ENCODE assay signal across 1 cellular context in the genomic region with DNA sequence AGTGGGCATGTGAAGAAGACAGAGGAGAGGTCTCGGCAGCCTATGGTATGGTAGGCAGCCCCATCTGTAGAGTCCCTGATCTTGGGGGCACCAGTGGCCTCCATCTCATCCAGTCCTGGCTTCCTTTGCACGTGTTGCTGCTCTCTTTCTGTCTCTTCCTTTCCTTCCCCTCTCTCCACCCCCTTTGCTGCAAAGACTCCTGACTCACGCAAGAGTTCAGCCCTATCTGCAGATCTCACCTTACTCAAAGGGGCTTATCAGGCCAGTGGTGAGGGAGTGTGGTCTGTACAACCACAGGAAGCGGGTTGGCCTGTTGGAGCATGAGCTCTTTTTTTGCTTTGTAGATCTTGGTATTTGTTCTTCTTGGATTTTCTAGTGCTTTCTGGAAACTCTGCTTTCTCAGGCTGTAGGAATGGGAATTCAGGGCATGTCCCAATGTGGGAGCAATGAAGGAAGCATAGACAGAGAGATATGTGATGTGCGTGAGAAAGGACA.
TF ChIP-seq lines count a peak whose summit lies in the region.

No MANE protein-coding gene starts in this region.

TF ChIP-seq in K562, 482 proteins besides CTCF, POLR2A, EP300 and RAD21 (continued from another document and continues in another):
- TF ChIP-seq, protein P1, sequence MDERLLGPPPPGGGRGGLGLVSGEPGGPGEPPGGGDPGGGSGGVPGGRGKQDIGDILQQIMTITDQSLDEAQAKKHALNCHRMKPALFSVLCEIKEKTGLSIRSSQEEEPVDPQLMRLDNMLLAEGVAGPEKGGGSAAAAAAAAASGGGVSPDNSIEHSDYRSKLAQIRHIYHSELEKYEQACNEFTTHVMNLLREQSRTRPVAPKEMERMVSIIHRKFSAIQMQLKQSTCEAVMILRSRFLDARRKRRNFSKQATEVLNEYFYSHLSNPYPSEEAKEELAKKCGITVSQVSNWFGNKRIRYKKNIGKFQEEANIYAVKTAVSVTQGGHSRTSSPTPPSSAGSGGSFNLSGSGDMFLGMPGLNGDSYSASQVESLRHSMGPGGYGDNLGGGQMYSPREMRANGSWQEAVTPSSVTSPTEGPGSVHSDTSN (CRISPR knock-in tag; IDR thresholded peaks at IDR 0.05; ENCODE audit: low read depth) = no peak
- TF ChIP-seq, protein P1 (tag; conservative IDR thresholded peaks at IDR 0.05; ENCODE audit: low read depth) = no peak
- TF ChIP-seq, protein P2, sequence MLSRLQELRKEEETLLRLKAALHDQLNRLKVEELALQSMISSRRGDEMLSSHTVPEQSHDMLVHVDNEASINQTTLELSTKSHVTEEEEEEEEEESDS (CRISPR knock-in tag; IDR thresholded peaks at IDR 0.05) = no peak
- TF ChIP-seq, protein P3, sequence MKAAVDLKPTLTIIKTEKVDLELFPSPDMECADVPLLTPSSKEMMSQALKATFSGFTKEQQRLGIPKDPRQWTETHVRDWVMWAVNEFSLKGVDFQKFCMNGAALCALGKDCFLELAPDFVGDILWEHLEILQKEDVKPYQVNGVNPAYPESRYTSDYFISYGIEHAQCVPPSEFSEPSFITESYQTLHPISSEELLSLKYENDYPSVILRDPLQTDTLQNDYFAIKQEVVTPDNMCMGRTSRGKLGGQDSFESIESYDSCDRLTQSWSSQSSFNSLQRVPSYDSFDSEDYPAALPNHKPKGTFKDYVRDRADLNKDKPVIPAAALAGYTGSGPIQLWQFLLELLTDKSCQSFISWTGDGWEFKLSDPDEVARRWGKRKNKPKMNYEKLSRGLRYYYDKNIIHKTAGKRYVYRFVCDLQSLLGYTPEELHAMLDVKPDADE (conservative IDR thresholded peaks at IDR 0.05; ENCODE audit: control insufficient read depth, low read depth, low read length) = no peak; the same call in 1 of the 2 replicates
- TF ChIP-seq, protein P4, sequence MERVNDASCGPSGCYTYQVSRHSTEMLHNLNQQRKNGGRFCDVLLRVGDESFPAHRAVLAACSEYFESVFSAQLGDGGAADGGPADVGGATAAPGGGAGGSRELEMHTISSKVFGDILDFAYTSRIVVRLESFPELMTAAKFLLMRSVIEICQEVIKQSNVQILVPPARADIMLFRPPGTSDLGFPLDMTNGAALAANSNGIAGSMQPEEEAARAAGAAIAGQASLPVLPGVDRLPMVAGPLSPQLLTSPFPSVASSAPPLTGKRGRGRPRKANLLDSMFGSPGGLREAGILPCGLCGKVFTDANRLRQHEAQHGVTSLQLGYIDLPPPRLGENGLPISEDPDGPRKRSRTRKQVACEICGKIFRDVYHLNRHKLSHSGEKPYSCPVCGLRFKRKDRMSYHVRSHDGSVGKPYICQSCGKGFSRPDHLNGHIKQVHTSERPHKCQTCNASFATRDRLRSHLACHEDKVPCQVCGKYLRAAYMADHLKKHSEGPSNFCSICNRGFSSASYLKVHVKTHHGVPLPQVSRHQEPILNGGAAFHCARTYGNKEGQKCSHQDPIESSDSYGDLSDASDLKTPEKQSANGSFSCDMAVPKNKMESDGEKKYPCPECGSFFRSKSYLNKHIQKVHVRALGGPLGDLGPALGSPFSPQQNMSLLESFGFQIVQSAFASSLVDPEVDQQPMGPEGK (CRISPR knock-in tag; IDR thresholded peaks at IDR 0.05; ENCODE audit: borderline replicate concordance) = no peak
- TF ChIP-seq, protein P5, sequence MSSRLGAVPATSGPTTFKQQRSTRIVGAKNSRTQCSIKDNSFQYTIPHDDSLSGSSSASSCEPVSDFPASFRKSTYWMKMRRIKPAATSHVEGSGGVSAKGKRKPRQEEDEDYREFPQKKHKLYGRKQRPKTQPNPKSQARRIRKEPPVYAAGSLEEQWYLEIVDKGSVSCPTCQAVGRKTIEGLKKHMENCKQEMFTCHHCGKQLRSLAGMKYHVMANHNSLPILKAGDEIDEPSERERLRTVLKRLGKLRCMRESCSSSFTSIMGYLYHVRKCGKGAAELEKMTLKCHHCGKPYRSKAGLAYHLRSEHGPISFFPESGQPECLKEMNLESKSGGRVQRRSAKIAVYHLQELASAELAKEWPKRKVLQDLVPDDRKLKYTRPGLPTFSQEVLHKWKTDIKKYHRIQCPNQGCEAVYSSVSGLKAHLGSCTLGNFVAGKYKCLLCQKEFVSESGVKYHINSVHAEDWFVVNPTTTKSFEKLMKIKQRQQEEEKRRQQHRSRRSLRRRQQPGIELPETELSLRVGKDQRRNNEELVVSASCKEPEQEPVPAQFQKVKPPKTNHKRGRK (tag; IDR thresholded peaks at IDR 0.05) = no peak
- TF ChIP-seq HMG20B (CRISPR knock-in tag; IDR thresholded peaks at IDR 0.05) (no peak), THRAP3 (IDR thresholded peaks at IDR 0.05; ENCODE audit: borderline replicate concordance) (no peak), ZNF165 (CRISPR knock-in tag; IDR thresholded peaks at IDR 0.05; ENCODE audit: borderline replicate concordance) (peak; percentile 77; the same call in 1 of the 2 replicates), SMARCB1 (IDR thresholded peaks at IDR 0.05; ENCODE audit: insufficient read length, low read depth) (no peak), ATF1 (CRISPR knock-in tag; IDR thresholded peaks at IDR 0.05) (no peak), ATF1 (tag; IDR thresholded peaks at IDR 0.05) (peak; percentile 68), ZNF75A (CRISPR knock-in tag; IDR thresholded peaks at IDR 0.05) (0 out of 2 replicates have a peak, but pooled peaks have one; percentile 44), ZNF12 (CRISPR knock-in tag; IDR thresholded peaks at IDR 0.05) (no peak), SRSF9 (IDR thresholded peaks at IDR 0.05; ENCODE audit: borderline replicate concordance, low read depth, low read length) (no peak), CSDE1 (IDR thresholded peaks at IDR 0.05) (no peak), ZFP30 (CRISPR knock-in tag; IDR thresholded peaks at IDR 0.05; ENCODE audit: borderline replicate concordance) (no peak), PCBP2 (IDR thresholded peaks at IDR 0.05; ENCODE audit: low read depth, low read length, poor library complexity, severe bottlenecking) (no peak), CBFA2T3 (IDR thresholded peaks at IDR 0.05) (peak; percentile 97), KAT8 (IDR thresholded peaks at IDR 0.05; ENCODE audit: low read depth) (no peak), ESRRB (CRISPR knock-in tag; IDR thresholded peaks at IDR 0.05; ENCODE audit: borderline replicate concordance) (no peak), TCF3 (CRISPR knock-in tag; IDR thresholded peaks at IDR 0.05) (peak; percentile 93), SUPT5H (IDR thresholded peaks at IDR 0.05) (peak; percentile 43; the same call in 1 of the 2 replicates), STAG1 (CRISPR knock-in tag; IDR thresholded peaks at IDR 0.05; ENCODE audit: borderline replicate concordance) (no peak), ZNF134 (CRISPR knock-in tag; conservative IDR thresholded peaks at IDR 0.05) (peak; percentile 58; the same call in 1 of the 2 replicates)
- TF ChIP-seq, protein P6, sequence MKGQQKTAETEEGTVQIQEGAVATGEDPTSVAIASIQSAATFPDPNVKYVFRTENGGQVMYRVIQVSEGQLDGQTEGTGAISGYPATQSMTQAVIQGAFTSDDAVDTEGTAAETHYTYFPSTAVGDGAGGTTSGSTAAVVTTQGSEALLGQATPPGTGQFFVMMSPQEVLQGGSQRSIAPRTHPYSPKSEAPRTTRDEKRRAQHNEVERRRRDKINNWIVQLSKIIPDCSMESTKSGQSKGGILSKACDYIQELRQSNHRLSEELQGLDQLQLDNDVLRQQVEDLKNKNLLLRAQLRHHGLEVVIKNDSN (CRISPR knock-in tag; IDR thresholded peaks at IDR 0.05) = no peak
- TF ChIP-seq, protein P7, sequence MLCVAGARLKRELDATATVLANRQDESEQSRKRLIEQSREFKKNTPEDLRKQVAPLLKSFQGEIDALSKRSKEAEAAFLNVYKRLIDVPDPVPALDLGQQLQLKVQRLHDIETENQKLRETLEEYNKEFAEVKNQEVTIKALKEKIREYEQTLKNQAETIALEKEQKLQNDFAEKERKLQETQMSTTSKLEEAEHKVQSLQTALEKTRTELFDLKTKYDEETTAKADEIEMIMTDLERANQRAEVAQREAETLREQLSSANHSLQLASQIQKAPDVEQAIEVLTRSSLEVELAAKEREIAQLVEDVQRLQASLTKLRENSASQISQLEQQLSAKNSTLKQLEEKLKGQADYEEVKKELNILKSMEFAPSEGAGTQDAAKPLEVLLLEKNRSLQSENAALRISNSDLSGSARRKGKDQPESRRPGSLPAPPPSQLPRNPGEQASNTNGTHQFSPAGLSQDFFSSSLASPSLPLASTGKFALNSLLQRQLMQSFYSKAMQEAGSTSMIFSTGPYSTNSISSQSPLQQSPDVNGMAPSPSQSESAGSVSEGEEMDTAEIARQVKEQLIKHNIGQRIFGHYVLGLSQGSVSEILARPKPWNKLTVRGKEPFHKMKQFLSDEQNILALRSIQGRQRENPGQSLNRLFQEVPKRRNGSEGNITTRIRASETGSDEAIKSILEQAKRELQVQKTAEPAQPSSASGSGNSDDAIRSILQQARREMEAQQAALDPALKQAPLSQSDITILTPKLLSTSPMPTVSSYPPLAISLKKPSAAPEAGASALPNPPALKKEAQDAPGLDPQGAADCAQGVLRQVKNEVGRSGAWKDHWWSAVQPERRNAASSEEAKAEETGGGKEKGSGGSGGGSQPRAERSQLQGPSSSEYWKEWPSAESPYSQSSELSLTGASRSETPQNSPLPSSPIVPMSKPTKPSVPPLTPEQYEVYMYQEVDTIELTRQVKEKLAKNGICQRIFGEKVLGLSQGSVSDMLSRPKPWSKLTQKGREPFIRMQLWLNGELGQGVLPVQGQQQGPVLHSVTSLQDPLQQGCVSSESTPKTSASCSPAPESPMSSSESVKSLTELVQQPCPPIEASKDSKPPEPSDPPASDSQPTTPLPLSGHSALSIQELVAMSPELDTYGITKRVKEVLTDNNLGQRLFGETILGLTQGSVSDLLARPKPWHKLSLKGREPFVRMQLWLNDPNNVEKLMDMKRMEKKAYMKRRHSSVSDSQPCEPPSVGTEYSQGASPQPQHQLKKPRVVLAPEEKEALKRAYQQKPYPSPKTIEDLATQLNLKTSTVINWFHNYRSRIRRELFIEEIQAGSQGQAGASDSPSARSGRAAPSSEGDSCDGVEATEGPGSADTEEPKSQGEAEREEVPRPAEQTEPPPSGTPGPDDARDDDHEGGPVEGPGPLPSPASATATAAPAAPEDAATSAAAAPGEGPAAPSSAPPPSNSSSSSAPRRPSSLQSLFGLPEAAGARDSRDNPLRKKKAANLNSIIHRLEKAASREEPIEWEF (CRISPR knock-in tag; IDR thresholded peaks at IDR 0.05) = no peak
- TF ChIP-seq, protein P8, sequence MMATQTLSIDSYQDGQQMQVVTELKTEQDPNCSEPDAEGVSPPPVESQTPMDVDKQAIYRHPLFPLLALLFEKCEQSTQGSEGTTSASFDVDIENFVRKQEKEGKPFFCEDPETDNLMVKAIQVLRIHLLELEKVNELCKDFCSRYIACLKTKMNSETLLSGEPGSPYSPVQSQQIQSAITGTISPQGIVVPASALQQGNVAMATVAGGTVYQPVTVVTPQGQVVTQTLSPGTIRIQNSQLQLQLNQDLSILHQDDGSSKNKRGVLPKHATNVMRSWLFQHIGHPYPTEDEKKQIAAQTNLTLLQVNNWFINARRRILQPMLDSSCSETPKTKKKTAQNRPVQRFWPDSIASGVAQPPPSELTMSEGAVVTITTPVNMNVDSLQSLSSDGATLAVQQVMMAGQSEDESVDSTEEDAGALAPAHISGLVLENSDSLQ (IDR thresholded peaks at IDR 0.05) = 0 out of 2 replicates have a peak, but pooled peaks have one; percentile 21
- TF ChIP-seq, protein P9, sequence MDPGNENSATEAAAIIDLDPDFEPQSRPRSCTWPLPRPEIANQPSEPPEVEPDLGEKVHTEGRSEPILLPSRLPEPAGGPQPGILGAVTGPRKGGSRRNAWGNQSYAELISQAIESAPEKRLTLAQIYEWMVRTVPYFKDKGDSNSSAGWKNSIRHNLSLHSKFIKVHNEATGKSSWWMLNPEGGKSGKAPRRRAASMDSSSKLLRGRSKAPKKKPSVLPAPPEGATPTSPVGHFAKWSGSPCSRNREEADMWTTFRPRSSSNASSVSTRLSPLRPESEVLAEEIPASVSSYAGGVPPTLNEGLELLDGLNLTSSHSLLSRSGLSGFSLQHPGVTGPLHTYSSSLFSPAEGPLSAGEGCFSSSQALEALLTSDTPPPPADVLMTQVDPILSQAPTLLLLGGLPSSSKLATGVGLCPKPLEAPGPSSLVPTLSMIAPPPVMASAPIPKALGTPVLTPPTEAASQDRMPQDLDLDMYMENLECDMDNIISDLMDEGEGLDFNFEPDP (CRISPR knock-in tag; IDR thresholded peaks at IDR 0.05) = no peak
- TF ChIP-seq, protein P10, sequence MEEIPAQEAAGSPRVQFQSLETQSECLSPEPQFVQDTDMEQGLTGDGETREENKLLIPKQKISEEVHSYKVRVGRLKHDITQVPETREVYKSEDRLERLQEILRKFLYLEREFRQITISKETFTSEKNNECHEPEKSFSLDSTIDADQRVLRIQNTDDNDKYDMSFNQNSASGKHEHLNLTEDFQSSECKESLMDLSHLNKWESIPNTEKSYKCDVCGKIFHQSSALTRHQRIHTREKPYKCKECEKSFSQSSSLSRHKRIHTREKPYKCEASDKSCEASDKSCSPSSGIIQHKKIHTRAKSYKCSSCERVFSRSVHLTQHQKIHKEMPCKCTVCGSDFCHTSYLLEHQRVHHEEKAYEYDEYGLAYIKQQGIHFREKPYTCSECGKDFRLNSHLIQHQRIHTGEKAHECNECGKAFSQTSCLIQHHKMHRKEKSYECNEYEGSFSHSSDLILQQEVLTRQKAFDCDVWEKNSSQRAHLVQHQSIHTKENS (CRISPR knock-in tag; IDR thresholded peaks at IDR 0.05) = no peak
- TF ChIP-seq, protein P11, sequence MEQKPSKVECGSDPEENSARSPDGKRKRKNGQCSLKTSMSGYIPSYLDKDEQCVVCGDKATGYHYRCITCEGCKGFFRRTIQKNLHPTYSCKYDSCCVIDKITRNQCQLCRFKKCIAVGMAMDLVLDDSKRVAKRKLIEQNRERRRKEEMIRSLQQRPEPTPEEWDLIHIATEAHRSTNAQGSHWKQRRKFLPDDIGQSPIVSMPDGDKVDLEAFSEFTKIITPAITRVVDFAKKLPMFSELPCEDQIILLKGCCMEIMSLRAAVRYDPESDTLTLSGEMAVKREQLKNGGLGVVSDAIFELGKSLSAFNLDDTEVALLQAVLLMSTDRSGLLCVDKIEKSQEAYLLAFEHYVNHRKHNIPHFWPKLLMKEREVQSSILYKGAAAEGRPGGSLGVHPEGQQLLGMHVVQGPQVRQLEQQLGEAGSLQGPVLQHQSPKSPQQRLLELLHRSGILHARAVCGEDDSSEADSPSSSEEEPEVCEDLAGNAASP (IDR thresholded peaks at IDR 0.05) = no peak
- TF ChIP-seq, protein P12, sequence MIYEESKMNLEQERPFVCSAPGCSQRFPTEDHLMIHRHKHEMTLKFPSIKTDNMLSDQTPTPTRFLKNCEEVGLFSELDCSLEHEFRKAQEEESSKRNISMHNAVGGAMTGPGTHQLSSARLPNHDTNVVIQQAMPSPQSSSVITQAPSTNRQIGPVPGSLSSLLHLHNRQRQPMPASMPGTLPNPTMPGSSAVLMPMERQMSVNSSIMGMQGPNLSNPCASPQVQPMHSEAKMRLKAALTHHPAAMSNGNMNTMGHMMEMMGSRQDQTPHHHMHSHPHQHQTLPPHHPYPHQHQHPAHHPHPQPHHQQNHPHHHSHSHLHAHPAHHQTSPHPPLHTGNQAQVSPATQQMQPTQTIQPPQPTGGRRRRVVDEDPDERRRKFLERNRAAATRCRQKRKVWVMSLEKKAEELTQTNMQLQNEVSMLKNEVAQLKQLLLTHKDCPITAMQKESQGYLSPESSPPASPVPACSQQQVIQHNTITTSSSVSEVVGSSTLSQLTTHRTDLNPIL (CRISPR knock-in tag; IDR thresholded peaks at IDR 0.05) = no peak
